ENCODE assay signal across 25 cellular contexts in genomic region chr14:70672328-70672675, GRCh38.
"Had no signal": no experiment of that assay in that cellular context is flagged by ENCODE, and none has a peak within 500 bp of the region (broad histone marks: within the 10 kb centered on the region; RNA-seq: fewer than 3 reads in every experiment).

No MANE protein-coding gene starts in this region.

- ATAC-seq: esophagus mucosa; gastrocnemius medialis; left lobe of liver; natural killer cell treated with Interleukin-12 subunit alpha and Interleukin-12 subunit beta and Interleukin-15 and Interleukin-18, amount 100 ng/mL, for 72 hours; stimulated activated memory B cell treated with anti-CD40 and anti-IgM and Interleukin-4, amounts not matched to agents 10 μg/mL and 1 μg/mL and 100 μg/mL, for 72 hours; stimulated activated naive CD8-positive, alpha-beta T cell treated with anti-CD3 and anti-CD28 coated beads, Interleukin-15, Interleukin-2, amounts not matched to agents 100 U/mL and 50 U/mL, for 24 hours had no signal

- H3K9me3 Mint-ChIP-seq: dendritic cell treated with granulocyte-macrophage colony-stimulating factor and Interleukin-4, amounts not matched to agents 40 ng/mL and 50 ng/mL, for 4 days; endodermal cell; natural killer cell treated with Interleukin-12 subunit alpha and Interleukin-12 subunit beta and Interleukin-15 and Interleukin-18, amount 100 ng/mL, for 72 hours; neural crest cell; stimulated activated memory B cell treated with anti-CD40 and anti-IgM and Interleukin-4, amounts not matched to agents 10 μg/mL and 1 μg/mL and 100 μg/mL, for 72 hours; type B pancreatic cell had no signal

- H3K27ac ChIP-seq: epithelial cell of prostate, gastrocnemius medialis, prostate gland, right atrium auricular region, skin epidermis, testis, tibial artery had no signal

- H3K4me3 ChIP-seq: gastrocnemius medialis, prostate gland, right atrium auricular region, skin epidermis, spleen, testis, tibial artery had no signal

- H3K27me3 ChIP-seq: gastrocnemius medialis, right atrium auricular region, spleen, testis had no signal

- H3K27me3 Mint-ChIP-seq: dendritic cell treated with granulocyte-macrophage colony-stimulating factor and Interleukin-4, amounts not matched to agents 40 ng/mL and 50 ng/mL, for 4 days; stimulated activated memory B cell treated with anti-CD40 and anti-IgM and Interleukin-4, amounts not matched to agents 10 μg/mL and 1 μg/mL and 100 μg/mL, for 72 hours; type B pancreatic cell had no signal

- H3K27ac Mint-ChIP-seq: dendritic cell treated with granulocyte-macrophage colony-stimulating factor and Interleukin-4, amounts not matched to agents 40 ng/mL and 50 ng/mL, for 4 days; endodermal cell; natural killer cell treated with Interleukin-12 subunit alpha and Interleukin-12 subunit beta and Interleukin-15 and Interleukin-18, amount 100 ng/mL, for 72 hours; type B pancreatic cell had no signal

- DNase-seq: effector CD8-positive, alpha-beta T cell; endodermal cell; foreskin fibroblast; gastrocnemius medialis; head of caudate nucleus; kidney; mesendoderm; midbrain; spleen; stimulated activated CD4-positive, alpha-beta T cell treated with anti-CD3 and anti-CD28 coated beads, Interleukin-4, amount 100 ng/mL, for 4 hours; stimulated activated naive CD8-positive, alpha-beta T cell treated with anti-CD3 and anti-CD28 coated beads, Interleukin-15, Interleukin-2, amounts not matched to agents 100 U/mL and 50 U/mL, for 24 hours; substantia nigra; testis; tibial artery had no signal

- H3K36me3 Mint-ChIP-seq: natural killer cell treated with Interleukin-12 subunit alpha and Interleukin-12 subunit beta and Interleukin-15 and Interleukin-18, amount 100 ng/mL, for 72 hours had no signal

- H3K4me1 ChIP-seq: prostate gland, right atrium auricular region, testis, tibial artery had no signal

- H3K4me1 Mint-ChIP-seq: endodermal cell had no signal

- H3K4me3 Mint-ChIP-seq: dendritic cell treated with granulocyte-macrophage colony-stimulating factor and Interleukin-4, amounts not matched to agents 40 ng/mL and 50 ng/mL, for 4 days; endodermal cell; natural killer cell treated with Interleukin-12 subunit alpha and Interleukin-12 subunit beta and Interleukin-15 and Interleukin-18, amount 100 ng/mL, for 72 hours; neural crest cell; stimulated activated memory B cell treated with anti-CD40 and anti-IgM and Interleukin-4, amounts not matched to agents 10 μg/mL and 1 μg/mL and 100 μg/mL, for 72 hours; type B pancreatic cell had no signal
